ENCODE assay signal across 10 cellular contexts in the genomic region with DNA sequence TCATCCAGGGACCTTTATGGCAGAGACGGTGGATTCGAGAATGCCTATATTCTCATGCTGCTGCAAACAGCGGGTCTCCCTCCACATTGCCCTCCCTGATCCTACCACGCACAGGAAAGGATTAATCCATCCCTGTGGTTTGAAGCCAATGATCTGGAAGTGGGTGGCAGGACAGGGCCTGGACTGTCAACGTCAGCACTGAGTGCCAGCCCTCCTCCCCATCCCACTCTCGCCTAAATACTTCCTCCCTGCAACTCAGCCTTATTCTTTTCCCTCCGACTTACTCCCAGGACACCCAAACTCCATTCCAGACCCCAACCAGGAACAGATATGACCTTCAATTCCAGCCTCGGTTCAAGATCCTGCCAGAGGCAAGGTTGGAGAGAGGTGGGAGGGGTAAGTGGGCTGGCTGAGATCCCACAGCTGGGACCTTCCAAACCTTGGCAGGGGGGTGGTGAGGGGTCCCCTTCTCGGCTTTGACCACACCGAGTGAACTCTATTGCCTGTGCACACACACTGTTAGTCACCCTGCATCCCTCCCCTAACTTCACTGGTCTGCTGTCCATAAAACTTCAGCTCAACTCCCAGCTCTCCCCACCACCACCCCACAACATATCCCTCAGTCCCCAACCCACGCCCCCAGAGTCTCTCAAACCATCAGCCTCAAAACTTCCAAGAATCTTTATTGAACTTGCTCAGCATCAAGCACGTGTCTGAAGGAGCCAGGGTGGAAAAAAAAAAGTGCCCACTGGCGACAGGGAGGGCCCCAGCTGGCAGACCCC. TPM values are rescaled to one million over a fixed set of nuclear protein-coding genes. Genes with fewer than 3 reads are reported as not detected.
DNase-seq lines count a peak whose midpoint lies in the region; TF ChIP-seq lines count a peak whose summit lies in the region.
"Had no signal": no experiment of that assay in that cellular context is flagged by ENCODE, and none has a peak within 500 bp of the region (broad histone marks: within the 10 kb centered on the region; RNA-seq: fewer than 3 reads in every experiment).

No MANE protein-coding gene starts in this region.

- H3K27me3 ChIP-seq in BLaER1, result no peaks in the 10 kb centered on the region
- H3K27me3 ChIP-seq in Loucy (ENCODE audit: insufficient read depth, low read length, poor library complexity, severe bottlenecking), result no peaks in the 10 kb centered on the region
- H3K27me3 ChIP-seq in effector memory CD4-positive, alpha-beta T cell (replicated peaks; ENCODE audit: control insufficient read depth, insufficient read depth, low read length, poor library complexity, severe bottlenecking), result no peaks in the 10 kb centered on the region
- H3K27me3 ChIP-seq in osteoblast (ENCODE audit: insufficient read depth, low read length), result no peaks in the 10 kb centered on the region
- H3K27me3 ChIP-seq: ovary had no signal

- H4K20me1 ChIP-seq in BLaER1, result no peaks in the 10 kb centered on the region
- peaks cover 25% of the 10 kb centered on the region for H4K20me1 ChIP-seq in Loucy (ENCODE audit: insufficient read depth, low read length, poor library complexity, severe bottlenecking)
- H4K20me1 ChIP-seq in osteoblast (ENCODE audit: insufficient read depth, low read length), result no peaks in the 10 kb centered on the region

- TF ChIP-seq CTCF in Loucy (conservative IDR thresholded peaks at IDR 0.05; ENCODE audit: low read length) (no peak), osteoblast (IDR thresholded peaks at IDR 0.05; ENCODE audit: extremely low read depth, low read depth, low read length) (no peak)

- peaks cover 88% of the 10 kb centered on the region for H3K4me1 ChIP-seq in BLaER1
- peaks cover 83% of the 10 kb centered on the region for H3K4me1 ChIP-seq in Loucy (ENCODE audit: insufficient read depth, low read length, poor library complexity, severe bottlenecking)
- H3K4me1 ChIP-seq in effector memory CD4-positive, alpha-beta T cell (ENCODE audit: control insufficient read depth, insufficient read depth, low read length, poor library complexity, severe bottlenecking), result peaks cover 63% of the 10 kb centered on the region
- peaks cover 35% of the 10 kb centered on the region for H3K4me1 ChIP-seq in osteoblast (ENCODE audit: insufficient read depth, low read length)

- H3K36me3 ChIP-seq in BLaER1 (no peaks in the 10 kb centered on the region), Loucy (ENCODE audit: insufficient read depth, low read length) (peaks cover 13% of the 10 kb centered on the region; the same call in 1 of the 2 replicates), osteoblast (ENCODE audit: insufficient read depth, low read length) (no peaks in the 10 kb centered on the region)
- H3K36me3 ChIP-seq in effector memory CD4-positive, alpha-beta T cell (ENCODE audit: control insufficient read depth, insufficient read depth, low read length), result peaks cover 18% of the 10 kb centered on the region
- H3K36me3 ChIP-seq: ovary had no signal

- no peaks in the 10 kb centered on the region for H3K9me2 ChIP-seq in Loucy (replicated peaks; ENCODE audit: low read depth, low read length)

- H3K79me2 ChIP-seq in Loucy (ENCODE audit: insufficient read depth, low read length) (peaks cover 32% of the 10 kb centered on the region), osteoblast (ENCODE audit: insufficient read depth, low read length) (no peaks in the 10 kb centered on the region)

- H3K27ac ChIP-seq in BLaER1 (peak overlapping the region; percentile 14; the same call in 1 of the 2 replicates), osteoblast (ENCODE audit: low read depth, low read length) (peak overlapping the region; percentile 45)
- H3K27ac ChIP-seq in effector memory CD4-positive, alpha-beta T cell (ENCODE audit: insufficient read depth, low read length, poor library complexity, severe bottlenecking), result peak overlapping the region; percentile 76
- H3K27ac ChIP-seq: ovary had no signal

- no peaks in the 10 kb centered on the region for H3K9me3 ChIP-seq in BLaER1
- H3K9me3 ChIP-seq in Loucy (ENCODE audit: insufficient read depth, low read depth, low read length), result no peaks in the 10 kb centered on the region
- no peaks in the 10 kb centered on the region for H3K9me3 ChIP-seq in effector memory CD4-positive, alpha-beta T cell (ENCODE audit: control insufficient read depth, low read length)
- H3K9me3 ChIP-seq in osteoblast (ENCODE audit: low read depth, low read length), result no peaks in the 10 kb centered on the region
- H3K9me3 ChIP-seq: ovary had no signal

- H3K4me3 ChIP-seq in BLaER1, result no peak overlapping the region
- peak overlapping the region; percentile 89 for H3K4me3 ChIP-seq in Loucy (ENCODE audit: low read length, poor library complexity, severe bottlenecking)
- no peak overlapping the region for H3K4me3 ChIP-seq in effector memory CD4-positive, alpha-beta T cell (ENCODE audit: insufficient read depth, low read depth, low read length, poor library complexity, severe bottlenecking)
- H3K4me3 ChIP-seq in osteoblast (ENCODE audit: insufficient read depth, low read length), result peak overlapping the region; percentile 28
- H3K4me3 ChIP-seq: ovary had no signal

- peaks cover 18% of the 10 kb centered on the region for H3F3A ChIP-seq in Loucy (ENCODE audit: low read depth)

- DNase-seq in effector memory CD4-positive, alpha-beta T cell, result no peak
- DNase-seq in osteoblast (ENCODE audit: insufficient read length, low spot score, missing footprints) (peak; percentile 77), germinal center (ENCODE audit: low spot score) (no peak), mesenteric fat pad (ENCODE audit: low spot score) (no peak), NCI-H526 treated with DMSO at 0.1 percent for 48 hours (lab: John Stamatoyannopoulos, UW) (no peak)
- no peak for DNase-seq in effector CD8-positive, alpha-beta T cell (lab: John Stamatoyannopoulos, UW)
- DNase-seq: activated CD8-positive, alpha-beta memory T cell treated with anti-CD3 and anti-CD28 coated beads, Interleukin-2, amount 50 U/mL, for 48 hours had no signal

- no peak overlapping the region for H2AFZ ChIP-seq in Loucy (ENCODE audit: low read length)
- peak overlapping the region; percentile 57 for H2AFZ ChIP-seq in osteoblast (ENCODE audit: low read length)

- H3K9ac ChIP-seq in BLaER1, result peak overlapping the region; percentile 11; the same call in 1 of the 2 replicates
- peak overlapping the region; percentile 95 for H3K9ac ChIP-seq in Loucy (ENCODE audit: low read depth, low read length, poor library complexity, severe bottlenecking)

- H3K4me2 ChIP-seq in BLaER1 (peak overlapping the region; percentile 86), Loucy (ENCODE audit: low read depth, low read length, poor library complexity, severe bottlenecking) (peak overlapping the region; percentile 98), osteoblast (ENCODE audit: insufficient read depth, low read length) (peak overlapping the region; percentile 59)

RNA-seq across cellular contexts. Expression of gene S100A5, which starts 2.4 kb away (rescaled TPM):
- total RNA-seq in osteoblast (not detected in 2 replicates), mesenteric fat pad (not detected)
- total RNA-seq: ovary had no signal

RNA-seq across cellular contexts. Expression of gene S100A4, which starts 2.5 kb away (rescaled TPM):
- total RNA-seq in osteoblast (21.5 and 63.0 TPM in 2 replicates), mesenteric fat pad (512 TPM)

RNA-seq across cellular contexts. Expression of gene S100A3, which starts 5.9 kb away (rescaled TPM):
- total RNA-seq in osteoblast (4.4 and 7.6 TPM in 2 replicates), mesenteric fat pad (2.2 TPM)

RNA-seq across cellular contexts. Expression of gene S100A6, which starts 7.4 kb away (rescaled TPM):
- total RNA-seq in osteoblast (1,187 and 1,317 TPM in 2 replicates), mesenteric fat pad (1,184 TPM)

RNA-seq across cellular contexts. Expression of gene S100A2, which starts 22.5 kb away (rescaled TPM):
- total RNA-seq in osteoblast, result 1.8 and 2.1 TPM in 2 replicates
- total RNA-seq in mesenteric fat pad, result 0.58 TPM

Comparison
In these comparisons a context has a peak if more than half of its experiments do, and no peak if none do; other contexts are left out.
1. H3K27ac ChIP-seq: peak in every context shown above with its lines; median percentile 76 in effector memory CD4-positive, alpha-beta T cell; 45 in osteoblast; 14 in BLaER1.
2. H3K4me3 ChIP-seq: peak in Loucy (single experiment) and osteoblast (single experiment); none in BLaER1 (single experiment) and effector memory CD4-positive, alpha-beta T cell (single experiment).
3. Peak in every context shown above with its lines, with median percentiles within 50 percentile points of each other: H3K4me2 ChIP-seq.